Comparison of ENCODE assay signal across 1 cellular context in the genomic region with DNA sequence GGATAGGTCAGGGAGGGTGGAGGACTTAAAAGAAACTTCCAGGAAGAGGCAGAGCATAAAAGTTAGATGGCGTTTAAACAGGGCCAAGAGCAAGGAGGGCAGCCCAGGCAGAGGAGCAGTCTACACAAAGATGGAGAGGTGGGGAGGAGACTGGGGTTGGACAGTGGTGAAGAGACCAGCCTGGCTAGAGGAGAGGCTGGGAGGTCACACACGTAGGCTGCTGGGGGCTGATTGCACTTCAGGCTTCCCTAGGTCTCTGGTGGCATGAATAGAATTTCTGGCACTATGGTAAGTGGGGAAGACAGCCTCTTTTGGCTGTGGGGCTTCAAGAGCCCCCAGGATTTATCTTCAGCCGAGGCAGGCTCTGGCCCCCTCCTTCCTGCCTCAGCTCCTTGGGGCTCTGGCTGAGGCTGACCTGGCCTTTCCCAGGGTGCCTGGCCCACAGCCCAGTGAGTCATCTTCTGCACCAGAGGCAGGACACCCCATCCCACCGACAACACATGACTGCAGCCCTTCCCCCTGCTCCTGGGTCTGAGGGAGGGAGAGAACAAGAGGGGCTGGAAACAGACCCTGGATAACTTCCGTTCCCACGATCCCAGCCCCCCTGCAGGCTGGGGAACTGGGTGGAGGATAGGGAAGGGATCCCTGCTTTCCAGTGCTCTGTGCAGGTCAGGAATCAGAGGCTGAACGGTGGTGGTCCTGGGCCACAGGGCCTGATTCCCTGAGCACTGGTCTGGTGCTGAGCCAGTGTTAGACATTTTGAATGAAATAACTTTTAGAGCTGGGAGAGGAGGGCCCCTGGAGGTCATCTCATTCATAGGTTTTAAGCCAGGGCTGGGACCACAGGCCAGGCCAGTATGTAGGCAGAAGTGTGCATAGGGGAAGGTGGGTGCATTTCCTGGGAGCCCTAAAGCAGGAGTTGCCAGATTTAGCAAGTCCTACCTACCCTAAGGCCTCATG.
TF ChIP-seq lines count a peak whose summit lies in the region.

No MANE protein-coding gene starts in this region.

TF ChIP-seq in K562, 482 proteins besides CTCF, POLR2A, EP300 and RAD21:
- TF ChIP-seq, protein P1, sequence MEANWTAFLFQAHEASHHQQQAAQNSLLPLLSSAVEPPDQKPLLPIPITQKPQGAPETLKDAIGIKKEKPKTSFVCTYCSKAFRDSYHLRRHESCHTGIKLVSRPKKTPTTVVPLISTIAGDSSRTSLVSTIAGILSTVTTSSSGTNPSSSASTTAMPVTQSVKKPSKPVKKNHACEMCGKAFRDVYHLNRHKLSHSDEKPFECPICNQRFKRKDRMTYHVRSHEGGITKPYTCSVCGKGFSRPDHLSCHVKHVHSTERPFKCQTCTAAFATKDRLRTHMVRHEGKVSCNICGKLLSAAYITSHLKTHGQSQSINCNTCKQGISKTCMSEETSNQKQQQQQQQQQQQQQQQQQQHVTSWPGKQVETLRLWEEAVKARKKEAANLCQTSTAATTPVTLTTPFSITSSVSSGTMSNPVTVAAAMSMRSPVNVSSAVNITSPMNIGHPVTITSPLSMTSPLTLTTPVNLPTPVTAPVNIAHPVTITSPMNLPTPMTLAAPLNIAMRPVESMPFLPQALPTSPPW (CRISPR knock-in tag; IDR thresholded peaks at IDR 0.05), result peak; percentile 22
- TF ChIP-seq TFAP4 (CRISPR knock-in tag; IDR thresholded peaks at IDR 0.05; ENCODE audit: borderline replicate concordance) (peak; percentile 43; the same call in 1 of the 2 replicates), JUN (IDR thresholded peaks at IDR 0.05; ENCODE audit: borderline replicate concordance, low read depth, low read length) (peak; percentile 85), JUN (CRISPR knock-in tag; IDR thresholded peaks at IDR 0.05; ENCODE audit: borderline replicate concordance) (no peak), PCBP2 (IDR thresholded peaks at IDR 0.05; ENCODE audit: low read depth, low read length, poor library complexity, severe bottlenecking) (no peak), BHLHE40 (IDR thresholded peaks at IDR 0.05; ENCODE audit: low read length) (peak; percentile 60), GABPB1 (CRISPR knock-in tag; IDR thresholded peaks at IDR 0.05) (0 out of 2 replicates have a peak, but pooled peaks have one; percentile 22), SMARCE1 (IDR thresholded peaks at IDR 0.05) (peak; percentile 59), ZNF184 (CRISPR knock-in tag; IDR thresholded peaks at IDR 0.05) (no peak), FOXP1 (CRISPR knock-in tag; IDR thresholded peaks at IDR 0.05) (no peak), ZNF778 (CRISPR knock-in tag; IDR thresholded peaks at IDR 0.05) (no peak), NFIC (IDR thresholded peaks at IDR 0.05) (peak; percentile 81), FOSL1 (tag; conservative IDR thresholded peaks at IDR 0.05) (peak; percentile 89), JUND (IDR thresholded peaks at IDR 0.05; ENCODE audit: borderline replicate concordance, low read depth, low read length) (peak; percentile 90), JUND (tag; IDR thresholded peaks at IDR 0.05; ENCODE audit: borderline replicate concordance, low read depth, low read length) (peak; percentile 84; the same call in 1 of the 3 replicates), RCOR1 (IDR thresholded peaks at IDR 0.05; ENCODE audit: borderline replicate concordance in 1 of 2, low read depth in 2 of 2, low read length in 2 of 2) (peak in 1 of 2 experiments; percentile 23; a peak in 1 of 4 replicates), SMARCA4 (IDR thresholded peaks at IDR 0.05) (peak; percentile 62), KDM2B (CRISPR knock-in tag; IDR thresholded peaks at IDR 0.05) (no peak), ZBTB7A (IDR thresholded peaks at IDR 0.05; ENCODE audit: borderline replicate concordance, control insufficient read depth, low read depth, low read length) (peak; percentile 11; the same call in 1 of the 2 replicates), MITF (IDR thresholded peaks at IDR 0.05) (peak; percentile 55; the same call in 1 of the 2 replicates), DPF2 (IDR thresholded peaks at IDR 0.05) (peak; percentile 29; the same call in 1 of the 2 replicates)
- TF ChIP-seq, protein P2, sequence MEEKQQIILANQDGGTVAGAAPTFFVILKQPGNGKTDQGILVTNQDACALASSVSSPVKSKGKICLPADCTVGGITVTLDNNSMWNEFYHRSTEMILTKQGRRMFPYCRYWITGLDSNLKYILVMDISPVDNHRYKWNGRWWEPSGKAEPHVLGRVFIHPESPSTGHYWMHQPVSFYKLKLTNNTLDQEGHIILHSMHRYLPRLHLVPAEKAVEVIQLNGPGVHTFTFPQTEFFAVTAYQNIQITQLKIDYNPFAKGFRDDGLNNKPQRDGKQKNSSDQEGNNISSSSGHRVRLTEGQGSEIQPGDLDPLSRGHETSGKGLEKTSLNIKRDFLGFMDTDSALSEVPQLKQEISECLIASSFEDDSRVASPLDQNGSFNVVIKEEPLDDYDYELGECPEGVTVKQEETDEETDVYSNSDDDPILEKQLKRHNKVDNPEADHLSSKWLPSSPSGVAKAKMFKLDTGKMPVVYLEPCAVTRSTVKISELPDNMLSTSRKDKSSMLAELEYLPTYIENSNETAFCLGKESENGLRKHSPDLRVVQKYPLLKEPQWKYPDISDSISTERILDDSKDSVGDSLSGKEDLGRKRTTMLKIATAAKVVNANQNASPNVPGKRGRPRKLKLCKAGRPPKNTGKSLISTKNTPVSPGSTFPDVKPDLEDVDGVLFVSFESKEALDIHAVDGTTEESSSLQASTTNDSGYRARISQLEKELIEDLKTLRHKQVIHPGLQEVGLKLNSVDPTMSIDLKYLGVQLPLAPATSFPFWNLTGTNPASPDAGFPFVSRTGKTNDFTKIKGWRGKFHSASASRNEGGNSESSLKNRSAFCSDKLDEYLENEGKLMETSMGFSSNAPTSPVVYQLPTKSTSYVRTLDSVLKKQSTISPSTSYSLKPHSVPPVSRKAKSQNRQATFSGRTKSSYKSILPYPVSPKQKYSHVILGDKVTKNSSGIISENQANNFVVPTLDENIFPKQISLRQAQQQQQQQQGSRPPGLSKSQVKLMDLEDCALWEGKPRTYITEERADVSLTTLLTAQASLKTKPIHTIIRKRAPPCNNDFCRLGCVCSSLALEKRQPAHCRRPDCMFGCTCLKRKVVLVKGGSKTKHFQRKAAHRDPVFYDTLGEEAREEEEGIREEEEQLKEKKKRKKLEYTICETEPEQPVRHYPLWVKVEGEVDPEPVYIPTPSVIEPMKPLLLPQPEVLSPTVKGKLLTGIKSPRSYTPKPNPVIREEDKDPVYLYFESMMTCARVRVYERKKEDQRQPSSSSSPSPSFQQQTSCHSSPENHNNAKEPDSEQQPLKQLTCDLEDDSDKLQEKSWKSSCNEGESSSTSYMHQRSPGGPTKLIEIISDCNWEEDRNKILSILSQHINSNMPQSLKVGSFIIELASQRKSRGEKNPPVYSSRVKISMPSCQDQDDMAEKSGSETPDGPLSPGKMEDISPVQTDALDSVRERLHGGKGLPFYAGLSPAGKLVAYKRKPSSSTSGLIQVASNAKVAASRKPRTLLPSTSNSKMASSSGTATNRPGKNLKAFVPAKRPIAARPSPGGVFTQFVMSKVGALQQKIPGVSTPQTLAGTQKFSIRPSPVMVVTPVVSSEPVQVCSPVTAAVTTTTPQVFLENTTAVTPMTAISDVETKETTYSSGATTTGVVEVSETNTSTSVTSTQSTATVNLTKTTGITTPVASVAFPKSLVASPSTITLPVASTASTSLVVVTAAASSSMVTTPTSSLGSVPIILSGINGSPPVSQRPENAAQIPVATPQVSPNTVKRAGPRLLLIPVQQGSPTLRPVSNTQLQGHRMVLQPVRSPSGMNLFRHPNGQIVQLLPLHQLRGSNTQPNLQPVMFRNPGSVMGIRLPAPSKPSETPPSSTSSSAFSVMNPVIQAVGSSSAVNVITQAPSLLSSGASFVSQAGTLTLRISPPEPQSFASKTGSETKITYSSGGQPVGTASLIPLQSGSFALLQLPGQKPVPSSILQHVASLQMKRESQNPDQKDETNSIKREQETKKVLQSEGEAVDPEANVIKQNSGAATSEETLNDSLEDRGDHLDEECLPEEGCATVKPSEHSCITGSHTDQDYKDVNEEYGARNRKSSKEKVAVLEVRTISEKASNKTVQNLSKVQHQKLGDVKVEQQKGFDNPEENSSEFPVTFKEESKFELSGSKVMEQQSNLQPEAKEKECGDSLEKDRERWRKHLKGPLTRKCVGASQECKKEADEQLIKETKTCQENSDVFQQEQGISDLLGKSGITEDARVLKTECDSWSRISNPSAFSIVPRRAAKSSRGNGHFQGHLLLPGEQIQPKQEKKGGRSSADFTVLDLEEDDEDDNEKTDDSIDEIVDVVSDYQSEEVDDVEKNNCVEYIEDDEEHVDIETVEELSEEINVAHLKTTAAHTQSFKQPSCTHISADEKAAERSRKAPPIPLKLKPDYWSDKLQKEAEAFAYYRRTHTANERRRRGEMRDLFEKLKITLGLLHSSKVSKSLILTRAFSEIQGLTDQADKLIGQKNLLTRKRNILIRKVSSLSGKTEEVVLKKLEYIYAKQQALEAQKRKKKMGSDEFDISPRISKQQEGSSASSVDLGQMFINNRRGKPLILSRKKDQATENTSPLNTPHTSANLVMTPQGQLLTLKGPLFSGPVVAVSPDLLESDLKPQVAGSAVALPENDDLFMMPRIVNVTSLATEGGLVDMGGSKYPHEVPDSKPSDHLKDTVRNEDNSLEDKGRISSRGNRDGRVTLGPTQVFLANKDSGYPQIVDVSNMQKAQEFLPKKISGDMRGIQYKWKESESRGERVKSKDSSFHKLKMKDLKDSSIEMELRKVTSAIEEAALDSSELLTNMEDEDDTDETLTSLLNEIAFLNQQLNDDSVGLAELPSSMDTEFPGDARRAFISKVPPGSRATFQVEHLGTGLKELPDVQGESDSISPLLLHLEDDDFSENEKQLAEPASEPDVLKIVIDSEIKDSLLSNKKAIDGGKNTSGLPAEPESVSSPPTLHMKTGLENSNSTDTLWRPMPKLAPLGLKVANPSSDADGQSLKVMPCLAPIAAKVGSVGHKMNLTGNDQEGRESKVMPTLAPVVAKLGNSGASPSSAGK (IDR thresholded peaks at IDR 0.05), result no peak
- TF ChIP-seq, protein P3, sequence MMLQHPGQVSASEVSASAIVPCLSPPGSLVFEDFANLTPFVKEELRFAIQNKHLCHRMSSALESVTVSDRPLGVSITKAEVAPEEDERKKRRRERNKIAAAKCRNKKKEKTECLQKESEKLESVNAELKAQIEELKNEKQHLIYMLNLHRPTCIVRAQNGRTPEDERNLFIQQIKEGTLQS (IDR thresholded peaks at IDR 0.05), result peak; percentile 84
- TF ChIP-seq, protein P3 (CRISPR knock-in tag; conservative IDR thresholded peaks at IDR 0.05), result no peak
- TF ChIP-seq, protein P4, sequence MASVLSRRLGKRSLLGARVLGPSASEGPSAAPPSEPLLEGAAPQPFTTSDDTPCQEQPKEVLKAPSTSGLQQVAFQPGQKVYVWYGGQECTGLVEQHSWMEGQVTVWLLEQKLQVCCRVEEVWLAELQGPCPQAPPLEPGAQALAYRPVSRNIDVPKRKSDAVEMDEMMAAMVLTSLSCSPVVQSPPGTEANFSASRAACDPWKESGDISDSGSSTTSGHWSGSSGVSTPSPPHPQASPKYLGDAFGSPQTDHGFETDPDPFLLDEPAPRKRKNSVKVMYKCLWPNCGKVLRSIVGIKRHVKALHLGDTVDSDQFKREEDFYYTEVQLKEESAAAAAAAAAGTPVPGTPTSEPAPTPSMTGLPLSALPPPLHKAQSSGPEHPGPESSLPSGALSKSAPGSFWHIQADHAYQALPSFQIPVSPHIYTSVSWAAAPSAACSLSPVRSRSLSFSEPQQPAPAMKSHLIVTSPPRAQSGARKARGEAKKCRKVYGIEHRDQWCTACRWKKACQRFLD (CRISPR knock-in tag; IDR thresholded peaks at IDR 0.05), result 0 out of 2 replicates have a peak, but pooled peaks have one; percentile 25
- TF ChIP-seq, protein P5, sequence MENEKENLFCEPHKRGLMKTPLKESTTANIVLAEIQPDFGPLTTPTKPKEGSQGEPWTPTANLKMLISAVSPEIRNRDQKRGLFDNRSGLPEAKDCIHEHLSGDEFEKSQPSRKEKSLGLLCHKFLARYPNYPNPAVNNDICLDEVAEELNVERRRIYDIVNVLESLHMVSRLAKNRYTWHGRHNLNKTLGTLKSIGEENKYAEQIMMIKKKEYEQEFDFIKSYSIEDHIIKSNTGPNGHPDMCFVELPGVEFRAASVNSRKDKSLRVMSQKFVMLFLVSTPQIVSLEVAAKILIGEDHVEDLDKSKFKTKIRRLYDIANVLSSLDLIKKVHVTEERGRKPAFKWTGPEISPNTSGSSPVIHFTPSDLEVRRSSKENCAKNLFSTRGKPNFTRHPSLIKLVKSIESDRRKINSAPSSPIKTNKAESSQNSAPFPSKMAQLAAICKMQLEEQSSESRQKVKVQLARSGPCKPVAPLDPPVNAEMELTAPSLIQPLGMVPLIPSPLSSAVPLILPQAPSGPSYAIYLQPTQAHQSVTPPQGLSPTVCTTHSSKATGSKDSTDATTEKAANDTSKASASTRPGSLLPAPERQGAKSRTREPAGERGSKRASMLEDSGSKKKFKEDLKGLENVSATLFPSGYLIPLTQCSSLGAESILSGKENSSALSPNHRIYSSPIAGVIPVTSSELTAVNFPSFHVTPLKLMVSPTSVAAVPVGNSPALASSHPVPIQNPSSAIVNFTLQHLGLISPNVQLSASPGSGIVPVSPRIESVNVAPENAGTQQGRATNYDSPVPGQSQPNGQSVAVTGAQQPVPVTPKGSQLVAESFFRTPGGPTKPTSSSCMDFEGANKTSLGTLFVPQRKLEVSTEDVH (IDR thresholded peaks at IDR 0.05; ENCODE audit: low read depth, partially characterized antibody), result no peak
- TF ChIP-seq, protein P6, sequence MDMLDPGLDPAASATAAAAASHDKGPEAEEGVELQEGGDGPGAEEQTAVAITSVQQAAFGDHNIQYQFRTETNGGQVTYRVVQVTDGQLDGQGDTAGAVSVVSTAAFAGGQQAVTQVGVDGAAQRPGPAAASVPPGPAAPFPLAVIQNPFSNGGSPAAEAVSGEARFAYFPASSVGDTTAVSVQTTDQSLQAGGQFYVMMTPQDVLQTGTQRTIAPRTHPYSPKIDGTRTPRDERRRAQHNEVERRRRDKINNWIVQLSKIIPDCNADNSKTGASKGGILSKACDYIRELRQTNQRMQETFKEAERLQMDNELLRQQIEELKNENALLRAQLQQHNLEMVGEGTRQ (CRISPR knock-in tag; IDR thresholded peaks at IDR 0.05), result peak; percentile 32; the same call in 1 of the 2 replicates
